In genomic region chr3:155049959-155050358, GRCh38 we compare ENCODE assay signal across 39 cellular contexts. TPM values are rescaled to one million over a fixed set of nuclear protein-coding genes. Genes with fewer than 3 reads are reported as not detected.
"Had no signal": no experiment of that assay in that cellular context is flagged by ENCODE, and none has a peak within 500 bp of the region (broad histone marks: within the 10 kb centered on the region; RNA-seq: fewer than 3 reads in every experiment).

No MANE protein-coding gene starts in this region.

- H3K27ac ChIP-seq: adrenal gland, ascending aorta, body of pancreas, brain microvascular endothelial cell, breast epithelium, cardiac muscle cell had no signal

- H3K27me3 ChIP-seq: adrenal gland, ascending aorta, body of pancreas, brain microvascular endothelial cell, breast epithelium, cardiac muscle cell had no signal

- H3K4me1 ChIP-seq: adrenal gland, ascending aorta, body of pancreas, breast epithelium had no signal

- H3K4me3 ChIP-seq: adrenal gland, ascending aorta, body of pancreas, breast epithelium, cardiac muscle cell had no signal

- H3K36me3 ChIP-seq: adrenal gland, ascending aorta, brain microvascular endothelial cell, breast epithelium, cardiac muscle cell had no signal

- H3K4me3 Mint-ChIP-seq: activated naive CD4-positive, alpha-beta T cell treated with anti-CD3 and anti-CD28 coated beads for 36 hours; activated naive CD4-positive, alpha-beta T cell treated with anti-CD3 and anti-CD28 coated beads, Interleukin-2, amount 10 ng/mL, durations not matched to agents 7 days and 5 days; activated naive CD4-positive, alpha-beta T cell treated with anti-CD3 and anti-CD28 coated beads, Interleukin-2, amount 50 U/mL, for 24 hours; activated naive CD8-positive, alpha-beta T cell; activated naive CD8-positive, alpha-beta T cell treated with anti-CD3 and anti-CD28 coated beads for 36 hours; activated naive CD8-positive, alpha-beta T cell treated with anti-CD3 and anti-CD28 coated beads, Interleukin-2, amount 10 ng/mL, durations not matched to agents 7 days and 5 days; activated naive CD8-positive, alpha-beta T cell treated with anti-CD3 and anti-CD28 coated beads, Interleukin-2, amount 50 U/mL, for 24 hours; activated T-cell treated with anti-CD3 and anti-CD28 coated beads, Interleukin-2, amount 50 U/mL, for 24 hours; activated T-cell treated with anti-CD3 and anti-CD28 coated beads, Interleukin-2, amount 50 U/mL, for 4 hours; activated T-cell treated with anti-CD3 and anti-CD28 coated beads, Interleukin-2, amount 50 U/mL, for 72 hours; activated T-helper 1 cell treated with anti-CD3 and anti-CD28 coated beads, Interleukin-12 subunit alpha, Interleukin-12 subunit beta, Interleukin-2, Interleukin-4 antibody, amounts not matched to agents 30 ng/mL and 10 ng/mL and 1 ng/mL, durations not matched to agents 14 hours and 24 hours and 36 hours; activated T-helper 17 cell treated with anti-CD3 and anti-CD28 coated beads, Interleukin-2, amount 50 U/mL, for 72 hours; brain; central memory CD8-positive, alpha-beta T cell had no signal

- DNase-seq: activated effector memory CD4-positive, alpha-beta T cell treated with anti-CD3 and anti-CD28 coated beads, Interleukin-2, amount 50 U/mL, for 16 hours; activated effector memory CD4-positive, alpha-beta T cell treated with Interleukin-2 at 50 U/mL for 16 hours; activated gamma-delta T cell; activated gamma-delta T cell treated with Interleukin-2 at 50 U/mL for 16 hours; activated naive CD4-positive, alpha-beta T cell; activated naive CD4-positive, alpha-beta T cell treated with anti-CD3 and anti-CD28 coated beads for 36 hours; activated naive CD4-positive, alpha-beta T cell treated with anti-CD3 and anti-CD28 coated beads, Interleukin-2, amount 10 ng/mL, durations not matched to agents 7 days and 5 days; activated naive CD4-positive, alpha-beta T cell treated with anti-CD3 and anti-CD28 coated beads, Interleukin-2, amount 50 U/mL, for 16 hours; activated naive CD4-positive, alpha-beta T cell treated with Interleukin-2 at 50 U/mL for 16 hours; activated naive CD8-positive, alpha-beta T cell treated with anti-CD3 and anti-CD28 coated beads for 36 hours; activated naive CD8-positive, alpha-beta T cell treated with anti-CD3 and anti-CD28 coated beads, Interleukin-2, amount 10 ng/mL, durations not matched to agents 7 days and 5 days; activated naive CD8-positive, alpha-beta T cell treated with anti-CD3 and anti-CD28 coated beads, Interleukin-2, amount 50 U/mL, for 24 hours; activated T-cell treated with anti-CD3 and anti-CD28 coated beads, Interleukin-2, amount 50 U/mL, for 24 hours; activated T-cell treated with anti-CD3 and anti-CD28 coated beads, Interleukin-2, amount 50 U/mL, for 4 hours; activated T-cell treated with anti-CD3 and anti-CD28 coated beads, Interleukin-2, amount 50 U/mL, for 48 hours; activated T-cell treated with anti-CD3 and anti-CD28 coated beads, Interleukin-2, amount 50 U/mL, for 72 hours; adrenal gland; amniotic stem cell; amygdala; anterior cingulate cortex; aorta; body of pancreas; brain microvascular endothelial cell; caudate nucleus; central memory CD4-positive, alpha-beta T cell; cerebellar nuclear complex had no signal

- H3K27ac Mint-ChIP-seq: activated naive CD4-positive, alpha-beta T cell treated with anti-CD3 and anti-CD28 coated beads for 36 hours; activated naive CD4-positive, alpha-beta T cell treated with anti-CD3 and anti-CD28 coated beads, Interleukin-2, amount 10 ng/mL, durations not matched to agents 7 days and 5 days; activated naive CD4-positive, alpha-beta T cell treated with anti-CD3 and anti-CD28 coated beads, Interleukin-2, amount 50 U/mL, for 24 hours; activated naive CD4-positive, alpha-beta T cell treated with anti-CD3 and anti-CD28 coated beads, Interleukin-2, amount 50 U/mL, for 72 hours; activated naive CD8-positive, alpha-beta T cell; activated naive CD8-positive, alpha-beta T cell treated with anti-CD3 and anti-CD28 coated beads for 36 hours; activated naive CD8-positive, alpha-beta T cell treated with anti-CD3 and anti-CD28 coated beads, Interleukin-2, amount 10 ng/mL, durations not matched to agents 7 days and 5 days; activated naive CD8-positive, alpha-beta T cell treated with anti-CD3 and anti-CD28 coated beads, Interleukin-2, amount 50 U/mL, for 24 hours; activated T-cell treated with anti-CD3 and anti-CD28 coated beads, Interleukin-2, amount 50 U/mL, for 24 hours; activated T-cell treated with anti-CD3 and anti-CD28 coated beads, Interleukin-2, amount 50 U/mL, for 72 hours; activated T-helper 1 cell treated with anti-CD3 and anti-CD28 coated beads, Interleukin-12 subunit alpha, Interleukin-12 subunit beta, Interleukin-2, Interleukin-4 antibody, amounts not matched to agents 30 ng/mL and 10 ng/mL and 1 ng/mL, durations not matched to agents 14 hours and 24 hours and 36 hours; activated T-helper 17 cell treated with anti-CD3 and anti-CD28 coated beads, Interleukin-2, amount 50 U/mL, for 72 hours; activated T-helper 2 cell treated with anti-CD3 and anti-CD28 coated beads, Interferon-gamma antibody, Interleukin-2, Interleukin-4, amounts not matched to agents 10 μg/mL and 5 μg/mL and 100 μg/mL, durations not matched to agents 14 hours and 24 hours and 36 hours; brain had no signal

- H3K4me1 Mint-ChIP-seq: activated naive CD4-positive, alpha-beta T cell treated with anti-CD3 and anti-CD28 coated beads, Interleukin-2, amount 10 ng/mL, durations not matched to agents 7 days and 5 days; activated naive CD4-positive, alpha-beta T cell treated with anti-CD3 and anti-CD28 coated beads, Interleukin-2, amount 50 U/mL, for 24 hours; activated naive CD8-positive, alpha-beta T cell treated with anti-CD3 and anti-CD28 coated beads for 36 hours; activated naive CD8-positive, alpha-beta T cell treated with anti-CD3 and anti-CD28 coated beads, Interleukin-2, amount 10 ng/mL, durations not matched to agents 7 days and 5 days; activated naive CD8-positive, alpha-beta T cell treated with anti-CD3 and anti-CD28 coated beads, Interleukin-2, amount 50 U/mL, for 24 hours; activated T-helper 17 cell treated with anti-CD3 and anti-CD28 coated beads, Interleukin-2, amount 50 U/mL, for 72 hours; brain; central memory CD8-positive, alpha-beta T cell had no signal

- H3K27me3 Mint-ChIP-seq: activated naive CD4-positive, alpha-beta T cell treated with anti-CD3 and anti-CD28 coated beads, Interleukin-2, amount 10 ng/mL, durations not matched to agents 7 days and 5 days; activated naive CD8-positive, alpha-beta T cell; activated naive CD8-positive, alpha-beta T cell treated with anti-CD3 and anti-CD28 coated beads for 36 hours; activated naive CD8-positive, alpha-beta T cell treated with anti-CD3 and anti-CD28 coated beads, Interleukin-2, amount 10 ng/mL, durations not matched to agents 7 days and 5 days; activated naive CD8-positive, alpha-beta T cell treated with anti-CD3 and anti-CD28 coated beads, Interleukin-2, amount 50 U/mL, for 24 hours; activated T-cell treated with anti-CD3 and anti-CD28 coated beads, Interleukin-2, amount 50 U/mL, for 24 hours; activated T-helper 17 cell treated with anti-CD3 and anti-CD28 coated beads, Interleukin-2, amount 50 U/mL, for 72 hours; brain; central memory CD8-positive, alpha-beta T cell had no signal

- H3K9me3 ChIP-seq: adrenal gland, ascending aorta, body of pancreas had no signal

- ATAC-seq: activated naive CD4-positive, alpha-beta T cell treated with anti-CD3 and anti-CD28 coated beads, Interleukin-2, amount 50 U/mL, for 72 hours; activated naive CD8-positive, alpha-beta T cell treated with anti-CD3 and anti-CD28 coated beads, Interleukin-2, amount 50 U/mL, for 24 hours; activated T-cell treated with anti-CD3 and anti-CD28 coated beads, Interleukin-2, amount 50 U/mL, for 4 hours; activated T-cell treated with anti-CD3 and anti-CD28 coated beads, Interleukin-2, amount 50 U/mL, for 72 hours; activated T-helper 17 cell treated with anti-CD3 and anti-CD28 coated beads, Interleukin-2, amount 50 U/mL, for 72 hours; body of pancreas had no signal

- FAIRE-seq: astrocyte, bronchial epithelial cell had no signal

- H3K36me3 Mint-ChIP-seq: activated naive CD4-positive, alpha-beta T cell treated with anti-CD3 and anti-CD28 coated beads, Interleukin-2, amount 10 ng/mL, durations not matched to agents 7 days and 5 days; activated naive CD4-positive, alpha-beta T cell treated with anti-CD3 and anti-CD28 coated beads, Interleukin-2, amount 50 U/mL, for 24 hours; activated naive CD8-positive, alpha-beta T cell; activated naive CD8-positive, alpha-beta T cell treated with anti-CD3 and anti-CD28 coated beads for 36 hours; activated naive CD8-positive, alpha-beta T cell treated with anti-CD3 and anti-CD28 coated beads, Interleukin-2, amount 10 ng/mL, durations not matched to agents 7 days and 5 days; brain had no signal

RNA-seq across cellular contexts. Expression of gene MME, which starts 30.2 kb away (rescaled TPM):
- total RNA-seq: activated naive CD4-positive, alpha-beta T cell treated with anti-CD3 and anti-CD28 coated beads for 36 hours; activated naive CD4-positive, alpha-beta T cell treated with anti-CD3 and anti-CD28 coated beads, Interleukin-2, amount 50 U/mL, for 72 hours; activated naive CD8-positive, alpha-beta T cell treated with anti-CD3 and anti-CD28 coated beads for 36 hours; activated T-cell treated with anti-CD3 and anti-CD28 coated beads, Interleukin-2, amount 50 U/mL, for 72 hours; activated T-helper 1 cell treated with anti-CD3 and anti-CD28 coated beads, Interleukin-12 subunit alpha, Interleukin-12 subunit beta, Interleukin-2, Interleukin-4 antibody, amounts not matched to agents 30 ng/mL and 10 ng/mL and 1 ng/mL, durations not matched to agents 14 hours and 24 hours and 36 hours; activated T-helper 17 cell treated with anti-CD3 and anti-CD28 coated beads, Interleukin-2, amount 50 U/mL, for 72 hours; activated T-helper 2 cell treated with anti-CD3 and anti-CD28 coated beads, Interferon-gamma antibody, Interleukin-2, Interleukin-4, amounts not matched to agents 10 μg/mL and 5 μg/mL and 100 μg/mL, durations not matched to agents 14 hours and 24 hours and 36 hours had no signal
